Comparison of ENCODE assay signal across 14 cellular contexts in genomic region chr16:16992986-16993783, GRCh38.
DNase-seq lines count a peak whose midpoint lies in the region; FAIRE-seq and TF ChIP-seq lines count a peak whose summit lies in the region.
"Had no signal": no experiment of that assay in that cellular context is flagged by ENCODE, and none has a peak within 500 bp of the region (broad histone marks: within the 10 kb centered on the region; RNA-seq: fewer than 3 reads in every experiment).

No MANE protein-coding gene starts in this region.

- DNase-seq in DMS79 treated with DMSO at 0.1 percent for 48 hours (lab: John Stamatoyannopoulos, UW), result peak; percentile 30
- DNase-seq in Jurkat, Clone E6-1 (ENCODE audit: low read depth, low spot score), result peak; percentile 64
- no peak for DNase-seq in activated T-helper 1 cell treated with anti-CD3 and anti-CD28 coated beads, Interleukin-12 subunit alpha, Interleukin-12 subunit beta, Interleukin-2, Interleukin-4 antibody, amounts not matched to agents 30 ng/mL and 10 ng/mL and 1 ng/mL, durations not matched to agents 14 hours and 24 hours and 36 hours (ENCODE audit: low spot score)
- no peak for DNase-seq in neural crest cell (ENCODE audit: low read depth, low spot score)
- no peak for DNase-seq in superior temporal gyrus (ENCODE audit: extremely low spot score)
- DNase-seq in HCEC 1CT, result no peak
- no peak for DNase-seq in RCC 7860 (ENCODE audit: low spot score)
- DNase-seq: cerebellar nuclear complex, Karpas-422, NCI-H226, psoas muscle had no signal

- peaks cover 16% of the 10 kb centered on the region for H3K4me1 Mint-ChIP-seq in activated T-helper 1 cell treated with anti-CD3 and anti-CD28 coated beads, Interleukin-12 subunit alpha, Interleukin-12 subunit beta, Interleukin-2, Interleukin-4 antibody, amounts not matched to agents 30 ng/mL and 10 ng/mL and 1 ng/mL, durations not matched to agents 14 hours and 24 hours and 36 hours (ENCODE audit: low read depth)
- peaks cover 10% of the 10 kb centered on the region for H3K4me1 Mint-ChIP-seq in neural crest cell

- intact Hi-C loops in activated T-helper 1 cell treated with anti-CD3 and anti-CD28 coated beads, Interleukin-12 subunit alpha, Interleukin-12 subunit beta, Interleukin-2, Interleukin-4 antibody, amounts not matched to agents 30 ng/mL and 10 ng/mL and 1 ng/mL, durations not matched to agents 14 hours and 24 hours and 36 hours (cut with micrococcal nuclease), result no loop called here

- H3K9me3 Mint-ChIP-seq in activated T-helper 1 cell treated with anti-CD3 and anti-CD28 coated beads, Interleukin-12 subunit alpha, Interleukin-12 subunit beta, Interleukin-2, Interleukin-4 antibody, amounts not matched to agents 30 ng/mL and 10 ng/mL and 1 ng/mL, durations not matched to agents 14 hours and 24 hours and 36 hours, result no peaks in the 10 kb centered on the region
- no peaks in the 10 kb centered on the region for H3K9me3 Mint-ChIP-seq in neural crest cell

- peaks cover 9% of the 10 kb centered on the region for H3K27me3 Mint-ChIP-seq in activated T-helper 1 cell treated with anti-CD3 and anti-CD28 coated beads, Interleukin-12 subunit alpha, Interleukin-12 subunit beta, Interleukin-2, Interleukin-4 antibody, amounts not matched to agents 30 ng/mL and 10 ng/mL and 1 ng/mL, durations not matched to agents 14 hours and 24 hours and 36 hours (ENCODE audit: insufficient read depth)
- no peaks in the 10 kb centered on the region for H3K27me3 Mint-ChIP-seq in neural crest cell (ENCODE audit: low read depth)

- peak overlapping the region; percentile 30 for H3K4me3 ChIP-seq in Jurkat, Clone E6-1 (ENCODE audit: low read length)
- H3K4me3 ChIP-seq: esophagus muscularis mucosa, lung, psoas muscle had no signal

- no peaks in the 10 kb centered on the region for H3K36me3 Mint-ChIP-seq in activated T-helper 1 cell treated with anti-CD3 and anti-CD28 coated beads, Interleukin-12 subunit alpha, Interleukin-12 subunit beta, Interleukin-2, Interleukin-4 antibody, amounts not matched to agents 30 ng/mL and 10 ng/mL and 1 ng/mL, durations not matched to agents 14 hours and 24 hours and 36 hours (ENCODE audit: low read depth)
- no peaks in the 10 kb centered on the region for H3K36me3 Mint-ChIP-seq in neural crest cell (ENCODE audit: low read depth)

- FAIRE-seq in RCC 7860 (lab: Jason Lieb, UNC), result no peak
- FAIRE-seq: D721Med had no signal

- no peak overlapping the region for H3K27ac Mint-ChIP-seq in activated T-helper 1 cell treated with anti-CD3 and anti-CD28 coated beads, Interleukin-12 subunit alpha, Interleukin-12 subunit beta, Interleukin-2, Interleukin-4 antibody, amounts not matched to agents 30 ng/mL and 10 ng/mL and 1 ng/mL, durations not matched to agents 14 hours and 24 hours and 36 hours
- peak overlapping the region; percentile 43 for H3K27ac Mint-ChIP-seq in neural crest cell (ENCODE audit: unreplicated experiment)

- TF ChIP-seq CTCF in neural crest cell (conservative IDR thresholded peaks at IDR 0.05), result no peak

- H3K4me3 Mint-ChIP-seq in activated T-helper 1 cell treated with anti-CD3 and anti-CD28 coated beads, Interleukin-12 subunit alpha, Interleukin-12 subunit beta, Interleukin-2, Interleukin-4 antibody, amounts not matched to agents 30 ng/mL and 10 ng/mL and 1 ng/mL, durations not matched to agents 14 hours and 24 hours and 36 hours, result peak overlapping the region; percentile 37
- H3K4me3 Mint-ChIP-seq in neural crest cell, result no peak overlapping the region

Comparison
In these comparisons a context has a peak if more than half of its experiments do, and no peak if none do; other contexts are left out.
1. DNase-seq: peak in DMS79 treated with DMSO at 0.1 percent for 48 hours (single experiment) and Jurkat, Clone E6-1 (single experiment); none in activated T-helper 1 cell treated with anti-CD3 and anti-CD28 coated beads, Interleukin-12 subunit alpha, Interleukin-12 subunit beta, Interleukin-2, Interleukin-4 antibody, amounts not matched to agents 30 ng/mL and 10 ng/mL and 1 ng/mL, durations not matched to agents 14 hours and 24 hours and 36 hours (single experiment), neural crest cell (single experiment), superior temporal gyrus (single experiment), HCEC 1CT (single experiment) and RCC 7860 (single experiment).